11 cellular contexts compared by ENCODE assay signal in the genomic region with DNA sequence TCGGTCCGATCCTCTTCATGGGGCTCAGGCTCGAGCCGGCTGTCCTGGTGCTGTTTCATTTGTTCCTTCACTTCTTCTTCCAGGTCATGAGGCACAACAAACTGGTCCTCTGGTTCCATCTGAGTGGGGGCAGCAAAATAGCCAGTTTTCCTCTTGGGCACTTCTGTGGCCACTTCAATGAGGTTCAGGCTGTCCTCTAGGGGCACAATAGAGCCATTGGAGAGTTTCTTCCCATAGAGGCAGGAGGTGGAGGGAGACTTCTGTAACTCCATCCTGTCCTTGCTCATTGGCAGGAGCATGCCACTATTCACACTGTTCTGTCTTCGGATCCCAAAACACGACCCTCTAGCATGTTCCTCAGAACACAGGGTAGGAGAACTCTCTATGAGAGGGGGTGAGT. TPM values are rescaled to one million over a fixed set of nuclear protein-coding genes. Genes with fewer than 3 reads are reported as not detected.
DNase-seq lines count a peak whose midpoint lies in the region; ATAC-seq and TF ChIP-seq lines count a peak whose summit lies in the region.
"Had no signal": no experiment of that assay in that cellular context is flagged by ENCODE, and none has a peak within 500 bp of the region (broad histone marks: within the 10 kb centered on the region; RNA-seq: fewer than 3 reads in every experiment).

No MANE protein-coding gene starts in this region.

- no peak for TF ChIP-seq POLR2A in ovary (IDR thresholded peaks at IDR 0.05)

- H3K27me3 ChIP-seq in ovary (no peaks in the 10 kb centered on the region), dorsolateral prefrontal cortex (no peaks in the 10 kb centered on the region)
- H3K27me3 ChIP-seq: esophagus muscularis mucosa had no signal

- peak; percentile 22 for DNase-seq in EH (ENCODE audit: low read depth)
- peak; percentile 11 to 18 for DNase-seq in cardiac fibroblast (ENCODE audit: low read depth in 2 of 2)
- no peak for DNase-seq in mucosa of descending colon
- no peak for DNase-seq in activated CD4-positive, alpha-beta T cell treated with anti-CD3 and anti-CD28 coated beads, Interleukin-2, amount 50 U/mL, for 48 hours
- no peak for DNase-seq in ovary
- no peak for DNase-seq in dorsolateral prefrontal cortex
- DNase-seq: activated naive CD4-positive, alpha-beta T cell treated with anti-CD3 and anti-CD28 coated beads, Interleukin-2, amount 10 ng/mL, durations not matched to agents 7 days and 5 days; naive B cell had no signal

- H3K4me3 ChIP-seq in cardiac fibroblast (replicated peaks in 1 of 2; ENCODE audit: low read depth in 2 of 2, low read length in 2 of 2) (no peak overlapping the region), mucosa of descending colon (no peak overlapping the region), ovary (no peak overlapping the region), dorsolateral prefrontal cortex (no peak overlapping the region)
- H3K4me3 ChIP-seq: esophagus muscularis mucosa had no signal

- peak; percentile 54 for ATAC-seq in mucosa of descending colon
- no peak for ATAC-seq in HG02798 (IDR thresholded peaks at IDR 0.05; ENCODE audit: poor library complexity, unreplicated experiment)

- no peaks in the 10 kb centered on the region for H3K4me1 ChIP-seq in mucosa of descending colon (ENCODE audit: low read depth)
- H3K4me1 ChIP-seq in ovary (ENCODE audit: insufficient read depth): no peaks in the 10 kb centered on the region
- H3K4me1 ChIP-seq: esophagus muscularis mucosa had no signal

- 78 to 95% (median 91%) methylated on average over 6 of the region's 6 CpGs for WGBS in ovary, 3 donors

- peak; percentile 46 for TF ChIP-seq CTCF in LNCAP (IDR thresholded peaks at IDR 0.05)
- TF ChIP-seq CTCF in cardiac fibroblast (IDR thresholded peaks at IDR 0.05; ENCODE audit: low read depth, low read length): peak; percentile 46
- TF ChIP-seq CTCF in mucosa of descending colon (IDR thresholded peaks at IDR 0.05): no peak
- TF ChIP-seq CTCF in ovary (IDR thresholded peaks at IDR 0.05): no peak
- TF ChIP-seq CTCF in dorsolateral prefrontal cortex (IDR thresholded peaks at IDR 0.05 in 54 of 56, conservative IDR thresholded peaks at IDR 0.05 in 2 of 56; ENCODE audit: low read depth in 1 of 56, partially characterized antibody in 56 of 56): peak in 12 of 56 donors; percentile 6 to 30 (median 20)

- no peak for TF ChIP-seq EP300 in ovary (IDR thresholded peaks at IDR 0.05)

- H3K9me3 ChIP-seq in mucosa of descending colon (no peaks in the 10 kb centered on the region), ovary (no peaks in the 10 kb centered on the region)
- H3K9me3 ChIP-seq: esophagus muscularis mucosa had no signal

- H3K27ac ChIP-seq in ovary (no peak overlapping the region), dorsolateral prefrontal cortex (no peak overlapping the region)
- H3K27ac ChIP-seq: esophagus muscularis mucosa had no signal

- no peaks in the 10 kb centered on the region for H3K36me3 ChIP-seq in mucosa of descending colon (ENCODE audit: low read depth)
- no peaks in the 10 kb centered on the region for H3K36me3 ChIP-seq in ovary

- intact Hi-C loops in mucosa of descending colon (cut with DNase I, micrococcal nuclease): loop anchor here in 1 of 2 donors (5.0 kb wide), 1 partner anchor 98 kb away; no protein-coding TSS in a partner anchor
- intact Hi-C loops in ovary (cut with DNase I): no loop called here
- intact Hi-C loops in dorsolateral prefrontal cortex (cut with DNase I): no loop called here

RNA-seq across cellular contexts. Expression of a gene that starts 22.9 kb away (rescaled TPM):
- 100 to 1,000 TPM in 1 of 3 donors, 10 to 100 TPM in 2; 46.9 to 108 (median 85.8) TPM for total RNA-seq in mucosa of descending colon
- total RNA-seq in ovary: 1 to 10 TPM in 2 of 7 donors, under 1 TPM in 4, not detected in 1; 0.10 to 9.2 (median 0.68) TPM
- polyA plus RNA-seq in ovary: 1 to 10 TPM in 1 of 2 donors, under 1 TPM in 1; 0.20 to 1.5 TPM
- total RNA-seq in dorsolateral prefrontal cortex: 1 to 10 TPM in 4 of 120 experiments, under 1 TPM in 27, not detected in 89; 0.16 to 1.7 (median 0.49) TPM

Comparison
In these comparisons a context has a peak if more than half of its experiments do, and no peak if none do; other contexts are left out.
1. DNase-seq: peak in EH (single experiment) and cardiac fibroblast (2 of 2); none in mucosa of descending colon (0 of 3), activated CD4-positive, alpha-beta T cell treated with anti-CD3 and anti-CD28 coated beads, Interleukin-2, amount 50 U/mL, for 48 hours (0 of 2), ovary (0 of 5) and dorsolateral prefrontal cortex (0 of 10).
2. CTCF ChIP-seq: peak in LNCAP (single experiment) and cardiac fibroblast (single experiment); none in mucosa of descending colon (single experiment) and ovary (0 of 3).
3. RNA of a gene that starts 22.9 kb away (total RNA-seq): 46.9 to 108 TPM in mucosa of descending colon; 0.10 to 9.2 TPM in ovary and 0.16 to 1.7 TPM in dorsolateral prefrontal cortex; every median in the first group is over 4 times any median in the second.